In genomic region chr1:151763990-151764389, GRCh38 we compare ENCODE assay signal across 8 cellular contexts. TPM values are rescaled to one million over a fixed set of nuclear protein-coding genes. Genes with fewer than 3 reads are reported as not detected.
DNase-seq lines count a peak whose midpoint lies in the region; ATAC-seq and TF ChIP-seq lines count a peak whose summit lies in the region.

No MANE protein-coding gene starts in this region.

- peak overlapping the region; percentile 98 for H3K27ac Mint-ChIP-seq in CD4-positive, alpha-beta T cell
- no peak overlapping the region for H3K27ac Mint-ChIP-seq in nephron progenitor cell

- H3K4me1 Mint-ChIP-seq in CD4-positive, alpha-beta T cell (ENCODE audit: low read depth), result peaks cover 29% of the 10 kb centered on the region
- peaks cover 19% of the 10 kb centered on the region for H3K4me1 Mint-ChIP-seq in nephron progenitor cell

- H3K36me3 ChIP-seq in MG63 (peaks cover 28% of the 10 kb centered on the region), ectodermal cell (ENCODE audit: control insufficient read depth, insufficient read depth, low read length) (peaks cover 6% of the 10 kb centered on the region)

- no peaks in the 10 kb centered on the region for H3K27me3 ChIP-seq in CD4-positive, alpha-beta T cell (ENCODE audit: control insufficient read depth, insufficient read depth, low read length)
- H3K27me3 ChIP-seq in MG63, result no peaks in the 10 kb centered on the region
- H3K27me3 ChIP-seq in ectodermal cell (ENCODE audit: control insufficient read depth, insufficient read depth, low read length, poor library complexity, severe bottlenecking), result no peaks in the 10 kb centered on the region

- H3K36me3 Mint-ChIP-seq in CD4-positive, alpha-beta T cell (ENCODE audit: low read depth), result peaks cover 49% of the 10 kb centered on the region
- peaks cover 35% of the 10 kb centered on the region for H3K36me3 Mint-ChIP-seq in nephron progenitor cell (ENCODE audit: low read depth)

- peaks cover 3% of the 10 kb centered on the region for H3K4me1 ChIP-seq in ectodermal cell (ENCODE audit: control insufficient read depth, insufficient read depth, low read length)

- intact Hi-C loops in CD4-positive, alpha-beta T cell (cut with DNase I, micrococcal nuclease), result loop anchor here (1.0 to 10.0 kb wide), 3 partner anchors 26 to 231 kb away; partner anchors contain the start of genes TDRKH (in 2 of the 2) and S100A10 (in 1 of the 2)

- H3K9me3 ChIP-seq in CD4-positive, alpha-beta T cell (ENCODE audit: control insufficient read depth, low read length), result no peaks in the 10 kb centered on the region
- no peaks in the 10 kb centered on the region for H3K9me3 ChIP-seq in MG63
- H3K9me3 ChIP-seq in ectodermal cell (ENCODE audit: control insufficient read depth, low read length), result no peaks in the 10 kb centered on the region

- no peak for TF ChIP-seq CTCF in CD4-positive, alpha-beta T cell (IDR thresholded peaks at IDR 0.05)
- no peak for TF ChIP-seq CTCF in nephron progenitor cell (IDR thresholded peaks at IDR 0.05)

- H3K4me3 Mint-ChIP-seq in CD4-positive, alpha-beta T cell, result peak overlapping the region; percentile 94
- H3K4me3 Mint-ChIP-seq in nephron progenitor cell, result peak overlapping the region; percentile 92

- peak overlapping the region; percentile 89 for H3K4me3 ChIP-seq in MG63
- H3K4me3 ChIP-seq in ectodermal cell (ENCODE audit: insufficient read depth, low read depth, low read length), result peak overlapping the region; percentile 68

- WGBS in ectodermal cell, 2 experiments, result 88 to 89% methylated on average over 10 of the region's 10 CpGs

- no peak for DNase-seq in CD4-positive, alpha-beta T cell
- DNase-seq in MG63 (no peak), nephron progenitor cell (no peak), epidermal melanocyte (ENCODE audit: insufficient read length, low spot score) (no peak), NCI-H2196 (lab: John Stamatoyannopoulos, UW; ENCODE audit: unreplicated experiment) (no peak), NCI-H524 (lab: John Stamatoyannopoulos, UW) (no peak)
- DNase-seq in activated CD4-positive, alpha-beta T cell treated with anti-CD3 and anti-CD28 coated beads, Interleukin-2, amount 50 U/mL, for 1 hour, result no peak

- no peaks in the 10 kb centered on the region for H3K9me3 Mint-ChIP-seq in CD4-positive, alpha-beta T cell
- no peaks in the 10 kb centered on the region for H3K9me3 Mint-ChIP-seq in nephron progenitor cell

- peak overlapping the region; percentile 75 for H3K27ac ChIP-seq in CD4-positive, alpha-beta T cell (ENCODE audit: low read depth, low read length)
- H3K27ac ChIP-seq in ectodermal cell (ENCODE audit: insufficient read depth, low read depth, low read length, poor library complexity, severe bottlenecking), result no peak overlapping the region

- CTCF ChIA-PET in CD4-positive, alpha-beta T cell (lab: Charles Lee), result interaction anchor here (1.1 to 1.8 kb wide), 2 partner anchors 26 to 170 kb away, joined by 6 to 7 read pairs; partner anchors contain the start of gene TDRKH

- no peaks in the 10 kb centered on the region for H3K27me3 Mint-ChIP-seq in CD4-positive, alpha-beta T cell
- H3K27me3 Mint-ChIP-seq in nephron progenitor cell (ENCODE audit: low read depth, poor library complexity), result peaks cover 10% of the 10 kb centered on the region

- POLR2A ChIA-PET in CD4-positive, alpha-beta T cell (lab: Charles Lee), result interaction anchor here (0.6 to 3.8 kb wide), 14 partner anchors 11 to 437 kb away, joined by 3 to 44 read pairs (median 4); partner anchors contain the start of genes CGN, PI4KB, RIIAD1 and TDRKH

- ATAC-seq in CD4-positive, alpha-beta T cell (ENCODE audit: poor library complexity), result peak; percentile 1

RNA-seq across cellular contexts. Expression of gene MRPL9, which starts 0.7 kb away (rescaled TPM):
- total RNA-seq in CD4-positive, alpha-beta T cell, result 100 to 1,000 TPM; 152 to 164 TPM
- 121 and 167 TPM in 2 replicates for total RNA-seq in MG63 (2014; rRNA removed; shearing (Covaris generic); ENCODE audit: low replicate concordance)
- 99.9 TPM for polyA plus RNA-seq in ectodermal cell (2013, experiment 1 of 4)
- 92.9 TPM for polyA plus RNA-seq in ectodermal cell (2013, experiment 2 of 4)
- 88.9 TPM for polyA plus RNA-seq in ectodermal cell (2013, experiment 3 of 4)
- 101 TPM for polyA plus RNA-seq in ectodermal cell (2013, experiment 4 of 4)

RNA-seq across cellular contexts. Expression of gene TDRKH, which starts 26.3 kb away (rescaled TPM):
- total RNA-seq in CD4-positive, alpha-beta T cell, result 1 to 10 TPM; 6.1 to 6.4 TPM
- total RNA-seq in MG63 (2014; rRNA removed; shearing (Covaris generic); ENCODE audit: low replicate concordance), result 14.1 and 23.5 TPM in 2 replicates
- polyA plus RNA-seq in ectodermal cell (2013, experiment 1 of 4), result 22.7 TPM
- polyA plus RNA-seq in ectodermal cell (2013, experiment 2 of 4), result 22.0 TPM
- polyA plus RNA-seq in ectodermal cell (2013, experiment 3 of 4), result 20.0 TPM
- 19.8 TPM for polyA plus RNA-seq in ectodermal cell (2013, experiment 4 of 4)

RNA-seq across cellular contexts. Expression of gene LINGO4, which starts 41.2 kb away (rescaled TPM):
- under 1 TPM; 0.06 to 0.16 TPM for total RNA-seq in CD4-positive, alpha-beta T cell
- not detected in 2 replicates for total RNA-seq in MG63 (2014; rRNA removed; shearing (Covaris generic); ENCODE audit: low replicate concordance)
- polyA plus RNA-seq in ectodermal cell (2013, experiment 1 of 4), result not detected
- not detected for polyA plus RNA-seq in ectodermal cell (2013, experiment 2 of 4)
- not detected for polyA plus RNA-seq in ectodermal cell (2013, experiment 3 of 4)
- not detected for polyA plus RNA-seq in ectodermal cell (2013, experiment 4 of 4)

RNA-seq across cellular contexts. Expression of gene RIIAD1, which starts 42.7 kb away (rescaled TPM):
- total RNA-seq in CD4-positive, alpha-beta T cell, result not detected
- total RNA-seq in MG63 (2014; rRNA removed; shearing (Covaris generic); ENCODE audit: low replicate concordance), result not detected in 2 replicates
- 1.1 TPM for polyA plus RNA-seq in ectodermal cell (2013, experiment 1 of 4)
- not detected for polyA plus RNA-seq in ectodermal cell (2013, experiment 2 of 4)
- polyA plus RNA-seq in ectodermal cell (2013, experiment 3 of 4), result 0.64 TPM
- polyA plus RNA-seq in ectodermal cell (2013, experiment 4 of 4), result 2.8 TPM

RNA-seq across cellular contexts. Expression of gene CELF3, which starts 47.4 kb away (rescaled TPM):
- total RNA-seq in CD4-positive, alpha-beta T cell, result not detected
- not detected in 2 replicates for total RNA-seq in MG63 (2014; rRNA removed; shearing (Covaris generic); ENCODE audit: low replicate concordance)
- polyA plus RNA-seq in ectodermal cell (2013, experiment 1 of 4), result 6.0 TPM
- polyA plus RNA-seq in ectodermal cell (2013, experiment 2 of 4), result 4.6 TPM
- polyA plus RNA-seq in ectodermal cell (2013, experiment 3 of 4), result 7.5 TPM
- 9.6 TPM for polyA plus RNA-seq in ectodermal cell (2013, experiment 4 of 4)
